ENCODE assay signal across 2 cellular contexts in the genomic region with DNA sequence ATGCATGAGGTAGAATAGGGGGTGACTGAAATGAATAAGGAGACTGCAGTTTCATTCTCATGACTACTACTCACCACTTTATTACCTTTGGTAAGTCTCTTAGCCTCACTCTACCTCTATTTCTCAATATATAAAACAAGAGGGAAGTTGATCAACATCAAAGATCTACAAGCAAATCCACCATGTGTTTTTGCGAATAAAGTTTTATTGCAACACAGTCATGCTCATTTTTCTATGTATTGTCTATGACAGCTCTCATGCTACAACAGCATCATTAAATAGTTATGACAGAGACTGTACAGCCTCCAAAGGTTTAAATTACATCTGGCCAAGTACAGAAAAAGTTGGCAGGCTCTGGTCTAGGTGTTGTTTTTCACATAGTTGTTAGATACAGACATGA.
A peak's percentile ranks its signal among the peaks of the same experiment; 100 is the strongest.
TF ChIP-seq lines count a peak whose summit lies in the region.

No MANE protein-coding gene starts in this region.

TF ChIP-seq in GM12878, 131 proteins besides CTCF, POLR2A, EP300 and RAD21:
- TF ChIP-seq, protein P1, sequence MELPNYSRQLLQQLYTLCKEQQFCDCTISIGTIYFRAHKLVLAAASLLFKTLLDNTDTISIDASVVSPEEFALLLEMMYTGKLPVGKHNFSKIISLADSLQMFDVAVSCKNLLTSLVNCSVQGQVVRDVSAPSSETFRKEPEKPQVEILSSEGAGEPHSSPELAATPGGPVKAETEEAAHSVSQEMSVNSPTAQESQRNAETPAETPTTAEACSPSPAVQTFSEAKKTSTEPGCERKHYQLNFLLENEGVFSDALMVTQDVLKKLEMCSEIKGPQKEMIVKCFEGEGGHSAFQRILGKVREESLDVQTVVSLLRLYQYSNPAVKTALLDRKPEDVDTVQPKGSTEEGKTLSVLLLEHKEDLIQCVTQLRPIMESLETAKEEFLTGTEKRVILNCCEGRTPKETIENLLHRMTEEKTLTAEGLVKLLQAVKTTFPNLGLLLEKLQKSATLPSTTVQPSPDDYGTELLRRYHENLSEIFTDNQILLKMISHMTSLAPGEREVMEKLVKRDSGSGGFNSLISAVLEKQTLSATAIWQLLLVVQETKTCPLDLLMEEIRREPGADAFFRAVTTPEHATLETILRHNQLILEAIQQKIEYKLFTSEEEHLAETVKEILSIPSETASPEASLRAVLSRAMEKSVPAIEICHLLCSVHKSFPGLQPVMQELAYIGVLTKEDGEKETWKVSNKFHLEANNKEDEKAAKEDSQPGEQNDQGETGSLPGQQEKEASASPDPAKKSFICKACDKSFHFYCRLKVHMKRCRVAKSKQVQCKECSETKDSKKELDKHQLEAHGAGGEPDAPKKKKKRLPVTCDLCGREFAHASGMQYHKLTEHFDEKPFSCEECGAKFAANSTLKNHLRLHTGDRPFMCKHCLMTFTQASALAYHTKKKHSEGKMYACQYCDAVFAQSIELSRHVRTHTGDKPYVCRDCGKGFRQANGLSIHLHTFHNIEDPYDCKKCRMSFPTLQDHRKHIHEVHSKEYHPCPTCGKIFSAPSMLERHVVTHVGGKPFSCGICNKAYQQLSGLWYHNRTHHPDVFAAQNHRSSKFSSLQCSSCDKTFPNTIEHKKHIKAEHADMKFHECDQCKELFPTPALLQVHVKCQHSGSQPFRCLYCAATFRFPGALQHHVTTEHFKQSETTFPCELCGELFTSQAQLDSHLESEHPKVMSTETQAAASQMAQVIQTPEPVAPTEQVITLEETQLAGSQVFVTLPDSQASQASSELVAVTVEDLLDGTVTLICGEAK (IDR thresholded peaks at IDR 0.05; ENCODE audit: borderline replicate concordance) = peak; percentile 75
- TF ChIP-seq, protein P2, sequence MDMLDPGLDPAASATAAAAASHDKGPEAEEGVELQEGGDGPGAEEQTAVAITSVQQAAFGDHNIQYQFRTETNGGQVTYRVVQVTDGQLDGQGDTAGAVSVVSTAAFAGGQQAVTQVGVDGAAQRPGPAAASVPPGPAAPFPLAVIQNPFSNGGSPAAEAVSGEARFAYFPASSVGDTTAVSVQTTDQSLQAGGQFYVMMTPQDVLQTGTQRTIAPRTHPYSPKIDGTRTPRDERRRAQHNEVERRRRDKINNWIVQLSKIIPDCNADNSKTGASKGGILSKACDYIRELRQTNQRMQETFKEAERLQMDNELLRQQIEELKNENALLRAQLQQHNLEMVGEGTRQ (IDR thresholded peaks at IDR 0.05; ENCODE audit: borderline replicate concordance, low read depth, low read length) = no peak

TF ChIP-seq in K562, 482 proteins besides CTCF, POLR2A, EP300 and RAD21:
- TF ChIP-seq, protein P1 (IDR thresholded peaks at IDR 0.05) = peak; percentile 73
- TF ChIP-seq, protein P1 (CRISPR knock-in tag; IDR thresholded peaks at IDR 0.05) = no peak
- no peak for TF ChIP-seq NELFE (IDR thresholded peaks at IDR 0.05; ENCODE audit: insufficient read depth, insufficient read length)
TF ChIP-seq in K562: peak in this region for 1.
